10 cellular contexts compared by ENCODE assay signal in genomic region chr1:206430031-206430983, GRCh38. TPM values are rescaled to one million over a fixed set of nuclear protein-coding genes. Genes with fewer than 3 reads are reported as not detected.
DNase-seq lines count a peak whose midpoint lies in the region; ATAC-seq and TF ChIP-seq lines count a peak whose summit lies in the region.
"Had no signal": no experiment of that assay in that cellular context is flagged by ENCODE, and none has a peak within 500 bp of the region (broad histone marks: within the 10 kb centered on the region; RNA-seq: fewer than 3 reads in every experiment).

No MANE protein-coding gene starts in this region.

- TF ChIP-seq CTCF in RWPE1 (conservative IDR thresholded peaks at IDR 0.05; ENCODE audit: low read depth), result no peak
- TF ChIP-seq CTCF in dorsolateral prefrontal cortex (IDR thresholded peaks at IDR 0.05 in 54 of 56, conservative IDR thresholded peaks at IDR 0.05 in 2 of 56; ENCODE audit: low read depth in 1 of 56, partially characterized antibody in 56 of 56), result peak in 1 of 56 donors; percentile 7

- H3K27me3 ChIP-seq in dorsolateral prefrontal cortex, result no peaks in the 10 kb centered on the region
- H3K27me3 ChIP-seq: neutrophil had no signal

- POLR2A ChIA-PET in RWPE1 (lab: Yijun Ruan, JAX; ENCODE audit: low non-redundant PET), result no interaction called here

- intact Hi-C loops in dorsolateral prefrontal cortex (cut with DNase I), result no loop called here

- peak; percentile 56 for DNase-seq in DMS53 (lab: John Stamatoyannopoulos, UW)
- no peak for DNase-seq in DMS53 treated with DMSO at 0.1 percent for 48 hours (lab: John Stamatoyannopoulos, UW; ENCODE audit: unreplicated experiment)
- peak; percentile 56 for DNase-seq in RWPE1 (ENCODE audit: low spot score)
- peak; percentile 57 for DNase-seq in non-pigmented ciliary epithelial cell (ENCODE audit: low read depth)
- no peak for DNase-seq in NCI-H1694 treated with DMSO at 0.1 percent for 48 hours (lab: John Stamatoyannopoulos, UW)
- DNase-seq in dorsolateral prefrontal cortex, result no peak
- no peak for DNase-seq in activated CD4-positive, CD25-positive, alpha-beta regulatory T cell treated with anti-CD3 and anti-CD28 coated beads, Interleukin-2, amount 50 U/mL, for 72 hours

- CTCF ChIA-PET in RWPE1 (lab: Yijun Ruan, JAX), result interaction anchor here (0.6 to 1.0 kb wide), 3 partner anchors 10 to 1563 kb away, joined by 3 to 4 read pairs (median 3); no protein-coding TSS in a partner anchor

- ATAC-seq in HG02623 (IDR thresholded peaks at IDR 0.05; ENCODE audit: unreplicated experiment), result peak; percentile 98

- H3K27ac ChIP-seq in RWPE1, result peak overlapping the region; percentile 45; the same call in 1 of the 2 replicates
- no peak overlapping the region for H3K27ac ChIP-seq in dorsolateral prefrontal cortex
- H3K27ac ChIP-seq: 22Rv1, neutrophil had no signal

- no peak overlapping the region for H3K4me3 ChIP-seq in dorsolateral prefrontal cortex

RNA-seq across cellular contexts. Expression of gene IKBKE, which starts 40.0 kb away (rescaled TPM):
- total RNA-seq in dorsolateral prefrontal cortex, result 1 to 10 TPM; 1.3 to 8.1 (median 3.2) TPM

Comparison
In these comparisons a context has a peak if more than half of its experiments do, and no peak if none do; other contexts are left out.
1. DNase-seq: peak in DMS53 (single experiment), RWPE1 (single experiment) and non-pigmented ciliary epithelial cell (single experiment); none in DMS53 treated with DMSO at 0.1 percent for 48 hours (single experiment), NCI-H1694 treated with DMSO at 0.1 percent for 48 hours (single experiment), dorsolateral prefrontal cortex (0 of 10) and activated CD4-positive, CD25-positive, alpha-beta regulatory T cell treated with anti-CD3 and anti-CD28 coated beads, Interleukin-2, amount 50 U/mL, for 72 hours (single experiment).